24 cellular contexts compared by ENCODE assay signal in genomic region chr9:1233568-1233967, GRCh38.
"Had no signal": no experiment of that assay in that cellular context is flagged by ENCODE, and none has a peak within 500 bp of the region (broad histone marks: within the 10 kb centered on the region; RNA-seq: fewer than 3 reads in every experiment).

No MANE protein-coding gene starts in this region.

- H3K27me3 ChIP-seq: brain microvascular endothelial cell, gastroesophageal sphincter, heart right ventricle, right atrium auricular region, stomach, testis, upper lobe of left lung had no signal

- H3K9me3 ChIP-seq: gastroesophageal sphincter, heart right ventricle, prostate gland, right atrium auricular region, stomach, testis, upper lobe of left lung had no signal

- H3K27ac ChIP-seq: brain microvascular endothelial cell, gastroesophageal sphincter, prostate gland, testis had no signal

- DNase-seq: activated CD4-positive, alpha-beta T cell treated with anti-CD3 and anti-CD28 coated beads, Interleukin-2, amount 10 ng/mL, durations not matched to agents 24 days and 14 days; activated CD8-positive, alpha-beta T cell treated with anti-CD3 and anti-CD28 coated beads, Interleukin-2, amount 10 ng/mL, durations not matched to agents 7 days and 5 days; activated naive CD4-positive, alpha-beta T cell treated with anti-CD3 and anti-CD28 coated beads, Interleukin-2, amount 10 ng/mL, durations not matched to agents 7 days and 5 days; activated naive CD8-positive, alpha-beta T cell treated with anti-CD3 and anti-CD28 coated beads, Interleukin-2, amount 50 U/mL, for 24 hours; activated T-cell treated with anti-CD3 and anti-CD28 coated beads, Interleukin-2, amount 50 U/mL, for 4 hours; aorta; brain microvascular endothelial cell; cortex of kidney; effector CD4-positive, alpha-beta T cell; heart right ventricle; kidney glomerular epithelial cell; mesendoderm; naive thymus-derived CD8-positive, alpha-beta T cell; stimulated activated CD4-positive, alpha-beta T cell treated with anti-CD3 and anti-CD28 coated beads, Interleukin-4, amount 100 ng/mL, for 24 hours; stomach; T-helper 1 cell; T-helper 9 cell; testis; upper lobe of left lung had no signal

- H3K4me1 ChIP-seq: prostate gland, right atrium auricular region, testis had no signal

- ATAC-seq: activated CD8-positive, alpha-beta T cell treated with anti-CD3 and anti-CD28 coated beads, Interleukin-2, amount 10 ng/mL, durations not matched to agents 7 days and 5 days; activated naive CD8-positive, alpha-beta T cell treated with anti-CD3 and anti-CD28 coated beads, Interleukin-2, amount 50 U/mL, for 24 hours; activated T-cell treated with anti-CD3 and anti-CD28 coated beads, Interleukin-2, amount 50 U/mL, for 4 hours; esophagus mucosa; gastroesophageal sphincter; heart right ventricle; naive thymus-derived CD8-positive, alpha-beta T cell; stimulated activated effector memory CD8-positive, alpha-beta T cell treated with anti-CD3 and anti-CD28 coated beads, Interleukin-12 subunit alpha, Interleukin-12 subunit beta, amount 100 ng/mL, for 72 hours had no signal

- H3K36me3 ChIP-seq: brain microvascular endothelial cell, gastroesophageal sphincter, heart right ventricle, prostate gland, right atrium auricular region, stomach, upper lobe of left lung had no signal

- H3K4me3 ChIP-seq: gastroesophageal sphincter, heart right ventricle, prostate gland, right atrium auricular region, stomach, testis, upper lobe of left lung had no signal
